In the genomic region with DNA sequence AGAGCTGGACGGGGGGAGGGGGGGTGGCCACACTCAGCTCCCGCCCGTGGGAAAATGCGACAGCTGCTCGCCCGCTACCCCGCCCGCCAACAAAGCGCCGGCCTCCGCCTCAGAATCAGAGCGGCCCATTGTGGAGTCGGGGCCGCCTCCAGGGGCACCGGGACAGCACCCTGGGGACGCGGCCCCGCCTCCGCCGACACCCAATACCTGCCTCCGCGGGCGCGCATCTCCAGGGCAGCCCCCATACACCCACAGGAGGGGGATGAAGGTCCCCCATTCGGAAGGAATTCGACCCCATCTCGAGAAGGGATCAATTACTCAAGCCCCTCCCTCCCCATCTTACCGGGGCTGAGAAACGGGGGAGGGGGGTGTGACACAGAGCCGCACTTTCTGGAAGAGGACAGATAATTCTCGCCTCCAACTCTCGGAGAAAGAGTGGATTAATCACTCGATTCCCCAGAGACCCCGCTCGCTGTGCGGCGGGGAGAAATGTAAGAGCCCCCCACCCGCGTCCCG, we compare ENCODE assay signal across 8 cellular contexts. TPM values are rescaled to one million over a fixed set of nuclear protein-coding genes. Genes with fewer than 3 reads are reported as not detected.
DNase-seq lines count a peak whose midpoint lies in the region; ATAC-seq and TF ChIP-seq lines count a peak whose summit lies in the region.

No MANE protein-coding gene starts in this region.

- peak; percentile 21 for ATAC-seq in activated CD4-positive, alpha-beta T cell treated with anti-CD3 and anti-CD28 coated beads for 36 hours
- ATAC-seq in right lobe of liver, result peak in 2 of 4 donors; percentile 1 to 3
- no peak for ATAC-seq in HG03565 (IDR thresholded peaks at IDR 0.05; ENCODE audit: unreplicated experiment)

- TF ChIP-seq POLR2A in right lobe of liver (IDR thresholded peaks at IDR 0.05), result peak; percentile 11

- no peaks in the 10 kb centered on the region for H3K9me3 ChIP-seq in right lobe of liver

- H3K27ac ChIP-seq in coronary artery (peak overlapping the region; percentile 84 to 97), right lobe of liver (peak overlapping the region; percentile 85 to 93 (median 88))

- DNase-seq in NCI-H345 (lab: John Stamatoyannopoulos, UW) (peak; percentile 22), NCI-H345 treated with DMSO at 0.1 percent for 48 hours (lab: John Stamatoyannopoulos, UW; ENCODE audit: unreplicated experiment) (no peak), coronary artery (ENCODE audit: low spot score) (no peak), right lobe of liver (peak in 2 of 3 donors; percentile 63 to 74), SIG-M5 (lab: John Stamatoyannopoulos, UW) (no peak)
- DNase-seq in activated CD4-positive, alpha-beta T cell treated with anti-CD3 and anti-CD28 coated beads for 36 hours, result peak; percentile 84
- DNase-seq in stimulated activated CD4-positive, alpha-beta T cell treated with anti-CD3 and anti-CD28 coated beads, TNF-alpha, amount 100 ng/mL, for 4 hours (ENCODE audit: low read depth in 3 of 3), result peak; percentile 49 to 53 (median 53)

- POLR2A ChIA-PET in activated CD4-positive, alpha-beta T cell treated with anti-CD3 and anti-CD28 coated beads for 36 hours (lab: Charles Lee), result interaction anchor here (0.7 to 1.0 kb wide), 2 partner anchors 12 to 42 kb away, joined by 3 read pairs; no protein-coding TSS in a partner anchor

- H3K4me1 ChIP-seq in right lobe of liver, result peaks cover 0 to 33% (median 17%) of the 10 kb centered on the region in 4 donors

- peaks cover 49% of the 10 kb centered on the region for H3K4me1 Mint-ChIP-seq in activated CD4-positive, alpha-beta T cell treated with anti-CD3 and anti-CD28 coated beads for 36 hours

- CTCF ChIA-PET in activated CD4-positive, alpha-beta T cell treated with anti-CD3 and anti-CD28 coated beads for 36 hours (lab: Charles Lee), result no interaction called here

- no peaks in the 10 kb centered on the region for H3K9me3 Mint-ChIP-seq in activated CD4-positive, alpha-beta T cell treated with anti-CD3 and anti-CD28 coated beads for 36 hours (ENCODE audit: low read depth)

- intact Hi-C loops in activated CD4-positive, alpha-beta T cell treated with anti-CD3 and anti-CD28 coated beads for 36 hours (cut with DNase I, micrococcal nuclease), result loop anchor here in 1 of 2 experiments (1.0 to 5.0 kb wide), 7 partner anchors 134 to 918 kb away; a partner anchor contains a TSS
- intact Hi-C loops in right lobe of liver (cut with DNase I), result loop anchor here (10.0 kb wide), 2 partner anchors 50 to 80 kb away; no protein-coding TSS in a partner anchor

- H3K36me3 Mint-ChIP-seq in activated CD4-positive, alpha-beta T cell treated with anti-CD3 and anti-CD28 coated beads for 36 hours (ENCODE audit: low read depth), result peaks cover 22% of the 10 kb centered on the region

- peak overlapping the region; percentile 88 for H3K27ac Mint-ChIP-seq in activated CD4-positive, alpha-beta T cell treated with anti-CD3 and anti-CD28 coated beads for 36 hours

- 0% methylated on average over 4 of the region's 40 CpGs for WGBS in right lobe of liver (ENCODE audit: insufficient coverage, low coverage, low lambda C conversion rate, missing lambda C conversion rate)

- H3K36me3 ChIP-seq in right lobe of liver, result peaks cover 0 to 5% (median 0%) of the 10 kb centered on the region in 4 donors

- H3K4me3 ChIP-seq in coronary artery (peak overlapping the region; percentile 87), right lobe of liver (peak overlapping the region; percentile 71 to 91 (median 85))

- no peaks in the 10 kb centered on the region for H3K27me3 Mint-ChIP-seq in activated CD4-positive, alpha-beta T cell treated with anti-CD3 and anti-CD28 coated beads for 36 hours

- no peaks in the 10 kb centered on the region for H3K27me3 ChIP-seq in right lobe of liver

- no peak for TF ChIP-seq CTCF in coronary artery (IDR thresholded peaks at IDR 0.05)
- TF ChIP-seq CTCF in right lobe of liver (IDR thresholded peaks at IDR 0.05), result no peak

- H3K4me3 Mint-ChIP-seq in activated CD4-positive, alpha-beta T cell treated with anti-CD3 and anti-CD28 coated beads for 36 hours, result peak overlapping the region; percentile 92

RNA-seq across cellular contexts. Expression of a gene that starts 1.2 kb away (rescaled TPM):
- 10 to 100 TPM; 70.0 to 79.4 TPM for total RNA-seq in activated CD4-positive, alpha-beta T cell treated with anti-CD3 and anti-CD28 coated beads for 36 hours
- total RNA-seq in right lobe of liver, result 10 to 100 TPM; 17.4 to 26.2 (median 19.3) TPM

Comparison
In these comparisons a context has a peak if more than half of its experiments do, and no peak if none do; other contexts are left out.
1. DNase-seq: peak in NCI-H345 (single experiment), activated CD4-positive, alpha-beta T cell treated with anti-CD3 and anti-CD28 coated beads for 36 hours (single experiment), right lobe of liver (2 of 3) and stimulated activated CD4-positive, alpha-beta T cell treated with anti-CD3 and anti-CD28 coated beads, TNF-alpha, amount 100 ng/mL, for 4 hours (3 of 3); none in NCI-H345 treated with DMSO at 0.1 percent for 48 hours (single experiment), coronary artery (single experiment) and SIG-M5 (single experiment).